In the genomic region with DNA sequence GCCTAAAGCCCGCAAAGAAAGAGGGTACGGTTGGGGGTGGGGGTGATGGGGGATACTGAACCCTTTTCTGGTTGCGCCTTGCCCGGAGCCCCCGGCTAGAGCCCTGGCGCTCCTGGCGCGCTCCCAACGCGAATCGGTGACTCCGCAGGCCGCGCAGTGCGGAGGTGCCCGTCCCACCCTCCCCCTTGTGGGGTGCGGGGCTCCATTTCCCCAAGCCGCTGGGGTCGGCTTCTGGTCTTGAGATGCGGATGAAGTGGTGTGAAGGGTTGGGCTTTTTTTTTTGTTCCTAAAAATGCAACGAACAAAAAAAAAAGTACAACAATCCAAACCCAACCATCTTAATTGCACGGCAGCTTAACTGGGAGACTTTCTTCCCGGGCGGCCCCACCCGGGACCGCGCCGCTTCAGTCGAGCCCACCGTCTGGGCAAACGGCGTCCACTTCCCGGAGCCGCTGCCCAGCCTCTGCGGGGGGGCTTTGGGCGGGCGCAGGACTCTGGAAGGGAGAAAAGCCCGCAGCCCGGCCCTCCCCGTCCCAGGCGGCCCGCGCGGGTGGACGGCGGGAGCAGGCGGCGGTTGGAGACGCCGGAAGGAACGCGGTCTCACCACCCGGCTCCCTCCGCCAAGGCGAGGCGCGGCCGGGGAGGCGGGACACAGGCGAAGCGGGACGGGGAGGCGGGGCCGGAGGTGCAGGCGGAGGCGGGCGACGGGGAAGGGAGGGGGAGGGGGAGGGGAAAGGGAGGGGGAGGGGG, we compare ENCODE assay signal across 8 cellular contexts. TPM values are rescaled to one million over a fixed set of nuclear protein-coding genes. Genes with fewer than 3 reads are reported as not detected.
DNase-seq lines count a peak whose midpoint lies in the region; ATAC-seq and TF ChIP-seq lines count a peak whose summit lies in the region.

No MANE protein-coding gene starts in this region.

- BruUV-seq in A673 (replicated peaks; lab: Mats Ljungman, UMichigan), result no TSS peak

- ATAC-seq in GM18519 (IDR thresholded peaks at IDR 0.05; ENCODE audit: low FRiP score, unreplicated experiment) (peak; percentile 33), HG03066 (IDR thresholded peaks at IDR 0.05; ENCODE audit: low read depth, unreplicated experiment) (peak; percentile 47), left lung (peak; percentile 82)

- peaks cover 23% of the 10 kb centered on the region for H3K4me1 ChIP-seq in A673 (ENCODE audit: insufficient read depth, low read length, poor library complexity, severe bottlenecking)
- peaks cover 17% of the 10 kb centered on the region for H3K4me1 ChIP-seq in colonic mucosa
- peaks cover 22 to 43% of the 10 kb centered on the region in 2 donors for H3K4me1 ChIP-seq in left lung

- peaks cover 27% of the 10 kb centered on the region for H3K36me3 ChIP-seq in A673 (ENCODE audit: insufficient read depth, low read length, poor library complexity, severe bottlenecking)
- H3K36me3 ChIP-seq in colonic mucosa, result no peaks in the 10 kb centered on the region
- peaks cover 0 to 26% of the 10 kb centered on the region in 2 donors for H3K36me3 ChIP-seq in left lung

- peaks cover 40% of the 10 kb centered on the region for H3K36me3 Mint-ChIP-seq in activated CD4-positive, alpha-beta T cell treated with anti-CD3 and anti-CD28 coated beads, Interleukin-2, amount 10 ng/mL, durations not matched to agents 7 days and 5 days (ENCODE audit: low read depth)

- CTCF ChIA-PET in A673 (lab: Charles Lee), result interaction anchor here (0.6 to 1.5 kb wide), 4 partner anchors 20 to 714 kb away, joined by 5 to 7 read pairs (median 6); a partner anchor contains a TSS
- CTCF ChIA-PET in activated CD4-positive, alpha-beta T cell treated with anti-CD3 and anti-CD28 coated beads, Interleukin-2, amount 10 ng/mL, durations not matched to agents 7 days and 5 days (lab: Charles Lee), result interaction anchor here (0.6 to 3.8 kb wide), 19 partner anchors 10 to 1642 kb away, joined by 3 to 34 read pairs (median 4); a partner anchor contains a TSS

- H3K4me3 ChIP-seq in A673 (ENCODE audit: low read depth, low read length, poor library complexity, severe bottlenecking), result peak overlapping the region; percentile 81
- H3K4me3 ChIP-seq in colonic mucosa, result peak overlapping the region; percentile 49
- peak overlapping the region; percentile 71 to 76 for H3K4me3 ChIP-seq in left lung

- intact Hi-C loops in A673 (cut with micrococcal nuclease; ENCODE audit: unreplicated experiment), result loop anchor here (2.0 to 5.0 kb wide), 2 partner anchors 86 to 536 kb away; no protein-coding TSS in a partner anchor
- intact Hi-C loops in colonic mucosa (cut with DNase I), result loop anchor here (5.0 to 10.0 kb wide), 3 partner anchors 86 to 528 kb away; no protein-coding TSS in a partner anchor
- intact Hi-C loops in left lung (cut with DNase I), result loop anchor here in 1 of 2 donors (5.0 kb wide), 1 partner anchor 86 kb away; no protein-coding TSS in a partner anchor

- peak; percentile 96 for DNase-seq in A673 (ENCODE audit: low spot score)
- peak; percentile 82 for DNase-seq in NCI-H460 (ENCODE audit: extremely low read depth, low read depth)
- DNase-seq in activated CD4-positive, alpha-beta T cell treated with anti-CD3 and anti-CD28 coated beads, Interleukin-2, amount 10 ng/mL, durations not matched to agents 7 days and 5 days, result peak; percentile 90
- peak; percentile 93 for DNase-seq in colonic mucosa
- DNase-seq in left lung, result peak; percentile 94 to 99
- peak; percentile 88 for DNase-seq in stimulated activated CD4-positive, alpha-beta T cell treated with anti-CD3 and anti-CD28 coated beads, Interleukin-1b, Interleukin-23, amount 100 ng/mL, for 48 hours

- H3K27ac ChIP-seq in A673 (ENCODE audit: low read depth, low read length, poor library complexity, severe bottlenecking) (peak overlapping the region; percentile 94), colonic mucosa (peak overlapping the region; percentile 90), left lung (peak overlapping the region; percentile 95 to 99)

- H3K27me3 Mint-ChIP-seq in activated CD4-positive, alpha-beta T cell treated with anti-CD3 and anti-CD28 coated beads, Interleukin-2, amount 10 ng/mL, durations not matched to agents 7 days and 5 days, result no peaks in the 10 kb centered on the region

- H3K27me3 ChIP-seq in A673 (replicated peaks; ENCODE audit: insufficient read depth, low read depth, low read length, poor library complexity), result no peaks in the 10 kb centered on the region
- no peaks in the 10 kb centered on the region for H3K27me3 ChIP-seq in colonic mucosa
- H3K27me3 ChIP-seq in left lung, result no peaks in the 10 kb centered on the region

- H3K9me3 Mint-ChIP-seq in activated CD4-positive, alpha-beta T cell treated with anti-CD3 and anti-CD28 coated beads, Interleukin-2, amount 10 ng/mL, durations not matched to agents 7 days and 5 days, result no peaks in the 10 kb centered on the region

- H3K27ac Mint-ChIP-seq in activated CD4-positive, alpha-beta T cell treated with anti-CD3 and anti-CD28 coated beads, Interleukin-2, amount 10 ng/mL, durations not matched to agents 7 days and 5 days, result peak overlapping the region; percentile 76

- no peaks in the 10 kb centered on the region for H3K9me3 ChIP-seq in A673 (ENCODE audit: low read depth, low read length, poor library complexity, severe bottlenecking)
- H3K9me3 ChIP-seq in colonic mucosa, result no peaks in the 10 kb centered on the region
- H3K9me3 ChIP-seq in left lung, result no peaks in the 10 kb centered on the region

- POLR2A ChIA-PET in A673 (lab: Charles Lee; ENCODE audit: low non-redundant PET), result interaction anchor here (1.1 kb wide), 1 partner anchor 10 kb away, joined by 3 read pairs; no protein-coding TSS in a partner anchor
- POLR2A ChIA-PET in activated CD4-positive, alpha-beta T cell treated with anti-CD3 and anti-CD28 coated beads, Interleukin-2, amount 10 ng/mL, durations not matched to agents 7 days and 5 days (lab: Charles Lee), result interaction anchor here (1.5 kb wide), 1 partner anchor 84 kb away, joined by 8 read pairs; no protein-coding TSS in a partner anchor

- peak overlapping the region; percentile 73 to 85 for H3K9ac ChIP-seq in colonic mucosa (ENCODE audit: low read depth in 2 of 2, low read length in 2 of 2)

- TF ChIP-seq CTCF in A673 (conservative IDR thresholded peaks at IDR 0.05; ENCODE audit: low read depth, low read length) (no peak), colonic mucosa (IDR thresholded peaks at IDR 0.05) (no peak), left lung (IDR thresholded peaks at IDR 0.05) (no peak)

- peaks cover 38% of the 10 kb centered on the region for H3K4me1 Mint-ChIP-seq in activated CD4-positive, alpha-beta T cell treated with anti-CD3 and anti-CD28 coated beads, Interleukin-2, amount 10 ng/mL, durations not matched to agents 7 days and 5 days

- H3K4me3 Mint-ChIP-seq in activated CD4-positive, alpha-beta T cell treated with anti-CD3 and anti-CD28 coated beads, Interleukin-2, amount 10 ng/mL, durations not matched to agents 7 days and 5 days, result peak overlapping the region; percentile 60

RNA-seq across cellular contexts. Expression of a gene that starts 0.5 kb away (rescaled TPM):
- total RNA-seq in A673 (2021), result 36.9 and 38.7 TPM in 2 replicates
- total RNA-seq in NCI-H460 (2014; rRNA removed; shearing (Covaris generic)), result 19.8 and 23.1 TPM in 2 replicates
- polyA plus RNA-seq in NCI-H460 (2014; cell fraction: nucleus; rRNA removed), result 5.8 and 10.1 TPM in 2 replicates
- 10 to 100 TPM; 17.7 to 18.5 TPM for total RNA-seq in activated CD4-positive, alpha-beta T cell treated with anti-CD3 and anti-CD28 coated beads, Interleukin-2, amount 10 ng/mL, durations not matched to agents 7 days and 5 days
- 10 to 100 TPM; 21.7 to 35.0 TPM for total RNA-seq in colonic mucosa
- total RNA-seq in left lung, result 10 to 100 TPM; 30.5 to 32.0 TPM

RNA-seq across cellular contexts. Expression of a gene that starts 18.9 kb away (rescaled TPM):
- total RNA-seq in A673 (2021) (1.4 and 2.1 TPM in 2 replicates), colonic mucosa (under 1 TPM; 0.30 to 0.40 TPM), left lung (1 to 10 TPM in 1 of 2 donors, under 1 TPM in 1; 0.67 to 2.8 TPM)
- total RNA-seq in NCI-H460 (2014; rRNA removed; shearing (Covaris generic)), result 0.55 and 0.62 TPM in 2 replicates
- 0.10 and 0.38 TPM in 2 replicates for polyA plus RNA-seq in NCI-H460 (2014; cell fraction: nucleus; rRNA removed)
- under 1 TPM; 0.42 to 0.60 TPM for total RNA-seq in activated CD4-positive, alpha-beta T cell treated with anti-CD3 and anti-CD28 coated beads, Interleukin-2, amount 10 ng/mL, durations not matched to agents 7 days and 5 days

Comparison
In these comparisons a context has a peak if more than half of its experiments do, and no peak if none do; other contexts are left out.
1. Peak in every context shown above with its lines: DNase-seq, ATAC-seq, H3K4me3 ChIP-seq and H3K27ac ChIP-seq.